15 cellular contexts compared by ENCODE assay signal in the genomic region with DNA sequence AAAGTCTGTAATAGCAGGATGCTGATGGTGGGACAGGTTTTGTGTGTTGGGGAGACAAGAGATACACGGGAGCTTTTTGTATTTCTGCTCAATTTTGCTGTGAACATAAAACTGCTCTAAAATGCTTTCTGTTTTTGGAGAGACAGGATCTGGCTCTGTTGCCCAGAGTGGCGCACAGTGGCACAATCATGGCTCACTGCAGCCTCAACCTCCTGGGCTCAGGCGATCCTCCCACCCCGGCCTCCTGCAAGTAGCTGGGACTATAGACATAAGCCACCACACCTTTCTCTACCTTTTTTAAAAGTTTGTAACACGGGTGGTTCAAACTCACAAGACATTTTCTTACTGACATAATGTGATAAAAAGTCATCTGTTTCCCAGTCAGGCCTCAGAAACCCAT. TPM values are rescaled to one million over a fixed set of nuclear protein-coding genes. Genes with fewer than 3 reads are reported as not detected.
DNase-seq lines count a peak whose midpoint lies in the region; ATAC-seq and TF ChIP-seq lines count a peak whose summit lies in the region.
"Had no signal": no experiment of that assay in that cellular context is flagged by ENCODE, and none has a peak within 500 bp of the region (broad histone marks: within the 10 kb centered on the region; RNA-seq: fewer than 3 reads in every experiment).

No MANE protein-coding gene starts in this region.

- no peak for DNase-seq in heart left ventricle
- DNase-seq in left ventricle myocardium superior, result no peak
- no peak for DNase-seq in coronary artery (ENCODE audit: low spot score)
- no peak for DNase-seq in trophoblast cell
- no peak for DNase-seq in DMS79 (lab: John Stamatoyannopoulos, UW)
- no peak for DNase-seq in activated CD8-positive, alpha-beta memory T cell treated with anti-CD3 and anti-CD28 coated beads, Interleukin-2, amount 50 U/mL, for 48 hours
- DNase-seq: activated CD8-positive, alpha-beta T cell treated with anti-CD3 and anti-CD28 coated beads, Interleukin-2, amount 10 ng/mL, durations not matched to agents 7 days and 5 days; effector CD8-positive, alpha-beta T cell; foreskin keratinocyte; immature natural killer cell; NCI-H1092; pancreas had no signal

- ATAC-seq in heart left ventricle, result no peak
- no peak for ATAC-seq in left ventricle myocardium superior
- ATAC-seq in HG03439 (IDR thresholded peaks at IDR 0.05; ENCODE audit: unreplicated experiment), result no peak
- ATAC-seq: activated CD8-positive, alpha-beta T cell treated with anti-CD3 and anti-CD28 coated beads, Interleukin-2, amount 10 ng/mL, durations not matched to agents 7 days and 5 days; foreskin keratinocyte had no signal

- no peak overlapping the region for H2AFZ ChIP-seq in trophoblast cell (ENCODE audit: insufficient read depth, low read length, poor library complexity)

- TF ChIP-seq CTCF in heart left ventricle (IDR thresholded peaks at IDR 0.05) (no peak), coronary artery (IDR thresholded peaks at IDR 0.05) (no peak)

- no peak overlapping the region for H3K14ac ChIP-seq in trophoblast cell (ENCODE audit: low read length)

- H3K36me3 ChIP-seq in heart left ventricle (no peaks in the 10 kb centered on the region), trophoblast cell (ENCODE audit: control insufficient read depth in 1 of 2, insufficient read depth in 2 of 2, low read length in 2 of 2) (peaks cover 0 to 3% of the 10 kb centered on the region in 2 experiments), urinary bladder (ENCODE audit: insufficient read depth) (no peaks in the 10 kb centered on the region)
- H3K36me3 ChIP-seq: pancreas had no signal

- H3K27me3 ChIP-seq in heart left ventricle, result no peaks in the 10 kb centered on the region
- H3K27me3 ChIP-seq in trophoblast cell (ENCODE audit: insufficient read depth, low read length), result no peaks in the 10 kb centered on the region
- H3K27me3 ChIP-seq: foreskin keratinocyte, pancreas had no signal

- TF ChIP-seq POLR2A in heart left ventricle (IDR thresholded peaks at IDR 0.05), result no peak

- H3K4ac ChIP-seq in trophoblast cell (ENCODE audit: low read depth, low read length), result peak overlapping the region; percentile 68

- H2BK5ac ChIP-seq in trophoblast cell (ENCODE audit: low read depth, low read length, poor library complexity), result no peak overlapping the region

- H3K18ac ChIP-seq in trophoblast cell (ENCODE audit: low read length), result no peak overlapping the region

- peaks cover 12% of the 10 kb centered on the region for H3K79me1 ChIP-seq in trophoblast cell (ENCODE audit: low read length)

- H3K4me1 ChIP-seq in heart left ventricle (peaks cover 0 to 99% (median 90%) of the 10 kb centered on the region in 12 donors), trophoblast cell (ENCODE audit: control insufficient read depth in 1 of 2, insufficient read depth in 2 of 2, low read length in 2 of 2) (peaks cover 28 to 56% of the 10 kb centered on the region in 2 experiments), urinary bladder (ENCODE audit: insufficient read depth) (peaks cover 8% of the 10 kb centered on the region)

- H3K27ac ChIP-seq in heart left ventricle (peak overlapping the region in 7 of 12 donors; percentile 13 to 94 (median 56)), coronary artery (peak overlapping the region; percentile 63 to 88), trophoblast cell (ENCODE audit: low read depth, low read length) (peak overlapping the region; percentile 0), urinary bladder (ENCODE audit: low read depth) (peak overlapping the region; percentile 51)
- H3K27ac ChIP-seq: foreskin keratinocyte, SK-N-MC had no signal

- peaks cover 30% of the 10 kb centered on the region for H3K79me2 ChIP-seq in trophoblast cell (ENCODE audit: control insufficient read depth, insufficient read depth, low read length, poor library complexity)

- intact Hi-C loops in heart left ventricle (cut with DNase I), result loop anchor here in 1 of 10 donors (5.0 kb wide), 1 partner anchor 45 kb away; no protein-coding TSS in a partner anchor
- intact Hi-C loops in left ventricle myocardium superior (cut with micrococcal nuclease), result no loop called here

- 85 to 95% (median 90%) methylated on average over 5 of the region's 5 CpGs for WGBS in heart left ventricle, 4 donors
- no CpG with 5 or more reads among the region's 5 CpGs for WGBS in trophoblast cell (ENCODE audit: extremely low coverage, insufficient coverage, insufficient read length)
- 85% methylated on average over 5 of the region's 5 CpGs for WGBS in urinary bladder

- no peak overlapping the region for H2BK120ac ChIP-seq in trophoblast cell (ENCODE audit: insufficient read depth, low read length, poor library complexity)

- no peak overlapping the region for H3K4me3 ChIP-seq in heart left ventricle
- H3K4me3 ChIP-seq in coronary artery, result no peak overlapping the region
- no peak overlapping the region for H3K4me3 ChIP-seq in trophoblast cell (ENCODE audit: low read depth, low read length)
- no peak overlapping the region for H3K4me3 ChIP-seq in urinary bladder (ENCODE audit: low read depth, low read length)
- H3K4me3 ChIP-seq: pancreas, SK-N-MC had no signal

- H4K12ac ChIP-seq in trophoblast cell (ENCODE audit: low read depth, low read length), result no peak overlapping the region

- H4K91ac ChIP-seq in trophoblast cell (ENCODE audit: low read depth, low read length), result no peak overlapping the region

- no peak overlapping the region for H3K4me2 ChIP-seq in trophoblast cell (ENCODE audit: low read length)

- H4K8ac ChIP-seq in trophoblast cell (ENCODE audit: low read depth, low read length), result no peak overlapping the region

- no peak overlapping the region for H2AK5ac ChIP-seq in trophoblast cell (ENCODE audit: low read length)

- no peak overlapping the region for H3K9ac ChIP-seq in trophoblast cell (ENCODE audit: low read length)

- no peak overlapping the region for H2BK12ac ChIP-seq in trophoblast cell (ENCODE audit: low read length)

- H3K9me3 ChIP-seq in heart left ventricle, result no peaks in the 10 kb centered on the region
- no peaks in the 10 kb centered on the region for H3K9me3 ChIP-seq in trophoblast cell (ENCODE audit: insufficient read depth, low read depth, low read length)
- H3K9me3 ChIP-seq: pancreas had no signal

- H3K23ac ChIP-seq in trophoblast cell (ENCODE audit: low read length), result no peak overlapping the region

RNA-seq across cellular contexts. Expression of a gene that starts 14.3 kb away (rescaled TPM):
- 10 to 100 TPM; 18.3 to 40.6 (median 22.0) TPM for total RNA-seq in heart left ventricle
- 10 to 100 TPM in 1 of 2 donors, 1 to 10 TPM in 1; 4.0 to 13.2 TPM for polyA plus RNA-seq in heart left ventricle
- 22.3 TPM for total RNA-seq in left ventricle myocardium superior
- polyA plus RNA-seq in trophoblast cell (2013), result 134 and 136 TPM in 2 replicates
- 31.5 TPM for total RNA-seq in urinary bladder
- 20.7 TPM for polyA plus RNA-seq in urinary bladder

Comparison
In these comparisons a context has a peak if more than half of its experiments do, and no peak if none do; other contexts are left out.
1. H3K27ac ChIP-seq: peak in every context shown above with its lines; median percentile 76 in coronary artery; 56 in heart left ventricle; 51 in urinary bladder; 0 in trophoblast cell.